ENCODE assay signal across 7 cellular contexts in the genomic region with DNA sequence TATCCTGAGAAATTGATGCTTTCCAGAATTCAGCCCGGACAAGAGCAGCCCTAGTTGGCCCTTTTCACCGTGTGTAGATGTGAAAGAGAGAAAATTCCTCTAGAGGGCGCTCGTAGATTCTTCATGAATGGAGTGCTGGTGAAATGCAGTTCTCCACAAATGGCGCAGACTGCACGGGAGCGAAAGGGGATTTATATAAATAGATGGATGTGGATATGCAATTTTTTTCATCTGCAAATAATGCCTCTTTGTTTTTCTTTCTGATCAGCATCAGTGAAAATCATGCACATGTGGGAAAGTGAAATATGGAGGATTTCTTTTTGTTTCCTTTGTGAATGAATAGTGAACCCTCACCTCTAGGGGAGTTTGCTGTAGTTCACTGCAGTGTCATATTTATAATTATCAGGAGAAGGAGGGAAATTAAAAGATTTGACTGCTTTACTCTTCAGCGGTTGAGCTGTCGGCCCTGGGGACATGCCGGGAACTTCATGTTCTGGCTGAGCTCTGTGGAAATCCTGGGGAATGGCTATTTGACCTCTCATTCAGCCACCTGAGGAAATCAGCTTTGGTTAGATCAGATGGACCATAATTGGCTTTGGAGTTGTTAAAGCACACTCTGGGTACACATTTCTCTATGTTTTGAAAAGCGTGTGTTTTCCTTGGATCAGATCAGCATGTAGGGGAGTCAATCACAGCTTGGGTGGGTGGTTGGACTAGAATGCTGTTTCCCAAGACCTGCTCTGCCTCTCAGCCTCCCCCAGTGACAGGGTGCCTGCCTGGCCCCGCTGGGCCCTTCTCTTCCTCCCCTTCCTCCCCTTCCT.
DNase-seq lines count a peak whose midpoint lies in the region; ATAC-seq, FAIRE-seq and TF ChIP-seq lines count a peak whose summit lies in the region.

No MANE protein-coding gene starts in this region.

- H3K36me3 ChIP-seq in DOHH2 (ENCODE audit: control insufficient read depth, low read length) (no peaks in the 10 kb centered on the region), pancreas (no peaks in the 10 kb centered on the region)

- peaks cover 7% of the 10 kb centered on the region for H3K4me1 Mint-ChIP-seq in activated CD4-positive, alpha-beta memory T cell treated with anti-CD3 and anti-CD28 coated beads, Interleukin-2, amount 10 ng/mL, durations not matched to agents 7 days and 5 days

- peak; percentile 23 for DNase-seq in NCI-H2171 (lab: John Stamatoyannopoulos, UW)
- DNase-seq in activated CD4-positive, alpha-beta memory T cell treated with anti-CD3 and anti-CD28 coated beads, Interleukin-2, amount 10 ng/mL, durations not matched to agents 7 days and 5 days, result peak; percentile 27
- peak; percentile 69 for DNase-seq in germinal center (ENCODE audit: low spot score)
- DNase-seq in pancreas, result peak in 3 of 6 donors; percentile 14 to 52 (median 43)

- no peaks in the 10 kb centered on the region for H3K79me2 ChIP-seq in DOHH2 (ENCODE audit: control insufficient read depth, low read length)

- WGBS in pancreas, 2 donors, result 14 to 18% methylated on average over 12 of the region's 12 CpGs

- no peaks in the 10 kb centered on the region for H3K9me3 ChIP-seq in DOHH2 (ENCODE audit: control insufficient read depth, insufficient read depth, low read length)
- H3K9me3 ChIP-seq in pancreas, result no peaks in the 10 kb centered on the region

- FAIRE-seq in pancreas (lab: Jason Lieb, UNC), result peak; percentile 51

- CTCF ChIA-PET in activated CD4-positive, alpha-beta memory T cell treated with anti-CD3 and anti-CD28 coated beads, Interleukin-2, amount 10 ng/mL, durations not matched to agents 7 days and 5 days (lab: Charles Lee), result interaction anchor here (0.6 to 7.2 kb wide), 9 partner anchors 10 to 582 kb away, joined by 3 to 70 read pairs (median 3); no protein-coding TSS in a partner anchor

- H3K4me1 ChIP-seq in DOHH2 (ENCODE audit: control insufficient read depth, low read length) (peaks cover 8% of the 10 kb centered on the region; the same call in 1 of the 2 replicates), pancreas (no peaks in the 10 kb centered on the region)

- H3K27ac Mint-ChIP-seq in activated CD4-positive, alpha-beta memory T cell treated with anti-CD3 and anti-CD28 coated beads, Interleukin-2, amount 10 ng/mL, durations not matched to agents 7 days and 5 days, result no peak overlapping the region

- no peak overlapping the region for H3K27ac ChIP-seq in DOHH2 (ENCODE audit: low read depth, low read length)
- H3K27ac ChIP-seq in pancreas, result no peak overlapping the region

- no peaks in the 10 kb centered on the region for H3K9me3 Mint-ChIP-seq in activated CD4-positive, alpha-beta memory T cell treated with anti-CD3 and anti-CD28 coated beads, Interleukin-2, amount 10 ng/mL, durations not matched to agents 7 days and 5 days

- TF ChIP-seq CTCF in DOHH2 (IDR thresholded peaks at IDR 0.05; ENCODE audit: low read depth, low read length, poor library complexity, severe bottlenecking), result peak; percentile 81
- TF ChIP-seq CTCF in pancreas (IDR thresholded peaks at IDR 0.05), result peak; percentile 50 to 76 (median 66)

- H4K20me1 ChIP-seq in DOHH2 (ENCODE audit: control insufficient read depth, insufficient read depth, low read depth, low read length), result no peaks in the 10 kb centered on the region

- ATAC-seq in GM19372 (IDR thresholded peaks at IDR 0.05; ENCODE audit: low read depth, unreplicated experiment), result peak; percentile 82
- peak; percentile 75 for ATAC-seq in HG03196 (IDR thresholded peaks at IDR 0.05; ENCODE audit: unreplicated experiment)
- peak; percentile 85 to 98 (median 96) for ATAC-seq in pancreas

- POLR2A ChIA-PET in activated CD4-positive, alpha-beta memory T cell treated with anti-CD3 and anti-CD28 coated beads, Interleukin-2, amount 10 ng/mL, durations not matched to agents 7 days and 5 days (lab: Charles Lee), result no interaction called here

- H3K4me3 ChIP-seq in DOHH2 (ENCODE audit: low read length) (peak overlapping the region; percentile 16; the same call in 1 of the 2 replicates), pancreas (no peak overlapping the region)

- peaks cover 17% of the 10 kb centered on the region for H3K27me3 ChIP-seq in DOHH2 (ENCODE audit: control insufficient read depth, low read length)
- no peaks in the 10 kb centered on the region for H3K27me3 ChIP-seq in pancreas

- H3F3A ChIP-seq in DOHH2 (ENCODE audit: control insufficient read depth, insufficient read depth), result no peaks in the 10 kb centered on the region

- peak overlapping the region; percentile 44 for H3K4me2 ChIP-seq in DOHH2 (ENCODE audit: low read length)

- peaks cover 2% of the 10 kb centered on the region for H3K27me3 Mint-ChIP-seq in activated CD4-positive, alpha-beta memory T cell treated with anti-CD3 and anti-CD28 coated beads, Interleukin-2, amount 10 ng/mL, durations not matched to agents 7 days and 5 days

- H3K9me2 ChIP-seq in DOHH2 (replicated peaks; ENCODE audit: control insufficient read depth, low read length), result no peaks in the 10 kb centered on the region

- no peak overlapping the region for H3K4me3 Mint-ChIP-seq in activated CD4-positive, alpha-beta memory T cell treated with anti-CD3 and anti-CD28 coated beads, Interleukin-2, amount 10 ng/mL, durations not matched to agents 7 days and 5 days

- H3K36me3 Mint-ChIP-seq in activated CD4-positive, alpha-beta memory T cell treated with anti-CD3 and anti-CD28 coated beads, Interleukin-2, amount 10 ng/mL, durations not matched to agents 7 days and 5 days (ENCODE audit: low read depth), result no peaks in the 10 kb centered on the region

- intact Hi-C loops in pancreas (cut with DNase I), result no loop called here
